ENCODE assay signal across 25 cellular contexts in the genomic region with DNA sequence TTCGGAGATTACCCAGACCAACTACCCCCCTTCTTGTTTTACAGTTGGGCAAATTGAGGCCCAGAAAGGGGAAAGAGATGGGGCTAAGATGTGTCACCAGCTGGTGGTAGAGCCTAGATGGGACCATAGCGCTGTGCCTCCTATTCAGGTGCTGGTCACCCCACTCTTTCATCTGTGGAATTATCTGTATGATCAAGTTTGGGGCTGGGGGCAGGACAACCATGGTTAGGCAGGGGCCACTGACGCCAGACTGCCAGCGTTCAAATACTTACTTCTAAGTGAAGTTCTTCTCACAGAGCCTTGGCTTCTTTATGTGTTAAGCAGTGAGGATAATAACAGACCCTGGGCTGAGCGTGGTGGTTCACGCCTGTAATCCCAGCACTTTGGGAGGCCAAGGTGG. TPM values are rescaled to one million over a fixed set of nuclear protein-coding genes. Genes with fewer than 3 reads are reported as not detected.
"Had no signal": no experiment of that assay in that cellular context is flagged by ENCODE, and none has a peak within 500 bp of the region (broad histone marks: within the 10 kb centered on the region; RNA-seq: fewer than 3 reads in every experiment).

No MANE protein-coding gene starts in this region.

- H3K4me3 ChIP-seq: body of pancreas, pancreas had no signal

- H3K27ac Mint-ChIP-seq: activated CD8-positive, alpha-beta T cell treated with anti-CD3 and anti-CD28 coated beads for 36 hours; activated naive CD8-positive, alpha-beta T cell; endodermal cell; memory B cell; T-helper 1 cell treated with Interleukin-12 subunit alpha and Interleukin-12 subunit beta and Interleukin-4 antibody, amounts not matched to agents 30 μg/mL and 1 μg/mL, for 36 hours; WTC11 had no signal

- H3K36me3 ChIP-seq: pancreas had no signal

- H3K9me3 Mint-ChIP-seq: activated CD8-positive, alpha-beta T cell treated with anti-CD3 and anti-CD28 coated beads for 36 hours; endodermal cell; memory B cell; T-helper 1 cell treated with Interleukin-12 subunit alpha and Interleukin-12 subunit beta and Interleukin-4 antibody, amounts not matched to agents 30 μg/mL and 1 μg/mL, for 36 hours; type B pancreatic cell; WTC11 had no signal

- ATAC-seq: activated CD8-positive, alpha-beta T cell treated with anti-CD3 and anti-CD28 coated beads for 36 hours; body of pancreas; left ventricle myocardium superior; pancreas; WTC11 had no signal

- H3K4me1 ChIP-seq: pancreas had no signal

- FAIRE-seq: pancreas had no signal

- DNase-seq: activated CD4-positive, alpha-beta T cell treated with anti-CD3 and anti-CD28 coated beads for 4 hours; activated CD8-positive, alpha-beta memory T cell treated with anti-CD3 and anti-CD28 coated beads, Interleukin-2, amount 50 U/mL, for 4 hours; activated CD8-positive, alpha-beta T cell treated with anti-CD3 and anti-CD28 coated beads for 36 hours; activated gamma-delta T cell; activated T-cell treated with anti-CD3 and anti-CD28 coated beads, Interleukin-2, amount 50 U/mL, for 48 hours; amniotic stem cell; body of pancreas; erythroblast; left ventricle myocardium superior; SIG-M5; stimulated activated CD4-positive, alpha-beta T cell treated with anti-CD3 and anti-CD28 coated beads, Interleukin-15, amount 100 ng/mL, for 24 hours; stimulated activated CD4-positive, alpha-beta T cell treated with anti-CD3 and anti-CD28 coated beads, Interleukin-4, amount 100 ng/mL, for 24 hours; stimulated activated naive CD4-positive, alpha-beta T cell treated with Interleukin-2 at 50 U/mL for 16 hours had no signal

- H3K4me3 Mint-ChIP-seq: activated CD8-positive, alpha-beta T cell treated with anti-CD3 and anti-CD28 coated beads for 36 hours; activated naive CD8-positive, alpha-beta T cell; endodermal cell; memory B cell; T-helper 1 cell treated with Interleukin-12 subunit alpha and Interleukin-12 subunit beta and Interleukin-4 antibody, amounts not matched to agents 30 μg/mL and 1 μg/mL, for 36 hours; type B pancreatic cell; WTC11 had no signal

- H3K9me3 ChIP-seq: body of pancreas, pancreas had no signal

- H3K27me3 Mint-ChIP-seq: type B pancreatic cell had no signal

- H3K27ac ChIP-seq: body of pancreas, pancreas had no signal

- H3K36me3 Mint-ChIP-seq: activated naive CD8-positive, alpha-beta T cell; memory B cell; type B pancreatic cell; WTC11 had no signal

- H3K27me3 ChIP-seq: pancreas had no signal

RNA-seq across cellular contexts. Expression of gene IGLL1, which starts 55.9 kb away (rescaled TPM):
- total RNA-seq: activated CD8-positive, alpha-beta T cell treated with anti-CD3 and anti-CD28 coated beads for 36 hours; body of pancreas; cerebellum; dermis microvascular lymphatic vessel endothelial cell; endodermal cell; kidney epithelial cell; left ventricle myocardium superior; pancreas; renal cortical epithelial cell; skeletal muscle tissue; WTC11 had no signal
